26 cellular contexts compared by ENCODE assay signal in genomic region chr15:78968539-78969271, GRCh38. TPM values are rescaled to one million over a fixed set of nuclear protein-coding genes. Genes with fewer than 3 reads are reported as not detected.
DNase-seq lines count a peak whose midpoint lies in the region; ATAC-seq and TF ChIP-seq lines count a peak whose summit lies in the region.
"Had no signal": no experiment of that assay in that cellular context is flagged by ENCODE, and none has a peak within 500 bp of the region (broad histone marks: within the 10 kb centered on the region; RNA-seq: fewer than 3 reads in every experiment).

No MANE protein-coding gene starts in this region.

- H2AFZ ChIP-seq in hepatocyte, result no peak overlapping the region

- H3K36me3 ChIP-seq in hepatocyte (replicated peaks; ENCODE audit: insufficient read depth, low read depth) (no peaks in the 10 kb centered on the region), psoas muscle (ENCODE audit: insufficient read depth in 1 of 2, low read depth in 1 of 2) (no peaks in the 10 kb centered on the region)
- H3K36me3 ChIP-seq: esophagus muscularis mucosa had no signal

- H3K4me3 Mint-ChIP-seq in stimulated activated memory B cell treated with anti-CD40 and anti-IgM and Interleukin-4, amounts not matched to agents 10 μg/mL and 1 μg/mL and 100 μg/mL, for 72 hours, result no peak overlapping the region
- H3K4me3 Mint-ChIP-seq in HFFc6, result no peak overlapping the region
- H3K4me3 Mint-ChIP-seq: activated naive CD8-positive, alpha-beta T cell treated with anti-CD3 and anti-CD28 coated beads, Interleukin-2, amount 10 ng/mL, durations not matched to agents 7 days and 5 days; brain; CD4-positive, CD25-positive, alpha-beta regulatory T cell; effector memory CD8-positive, alpha-beta T cell; memory B cell; stimulated activated naive CD8-positive, alpha-beta T cell treated with anti-CD3 and anti-CD28 coated beads, Interleukin-15, Interleukin-2, amounts not matched to agents 100 ng/mL and 50 ng/mL, for 24 hours; T-helper 2 cell treated with Interferon-gamma antibody and Interleukin-4, amounts not matched to agents 5 μg/mL and 100 μg/mL, for 36 hours had no signal

- ATAC-seq in stimulated activated memory B cell treated with anti-CD40 and anti-IgM and Interleukin-4, amounts not matched to agents 10 μg/mL and 1 μg/mL and 100 μg/mL, for 72 hours, result no peak
- no peak for ATAC-seq in psoas muscle
- ATAC-seq: effector memory CD8-positive, alpha-beta T cell had no signal

- H3K4me1 ChIP-seq in hepatocyte (ENCODE audit: insufficient read depth), result peaks cover 20% of the 10 kb centered on the region
- no peaks in the 10 kb centered on the region for H3K4me1 ChIP-seq in psoas muscle

- peaks cover 7% of the 10 kb centered on the region for H3K36me3 Mint-ChIP-seq in stimulated activated memory B cell treated with anti-CD40 and anti-IgM and Interleukin-4, amounts not matched to agents 10 μg/mL and 1 μg/mL and 100 μg/mL, for 72 hours
- H3K36me3 Mint-ChIP-seq in HFFc6 (ENCODE audit: low read depth), result no peaks in the 10 kb centered on the region
- H3K36me3 Mint-ChIP-seq: activated naive CD8-positive, alpha-beta T cell treated with anti-CD3 and anti-CD28 coated beads, Interleukin-2, amount 10 ng/mL, durations not matched to agents 7 days and 5 days; brain; memory B cell had no signal

- H3K9me2 ChIP-seq in hepatocyte (replicated peaks; ENCODE audit: insufficient read depth), result no peaks in the 10 kb centered on the region

- H3K9me3 ChIP-seq in hepatocyte (ENCODE audit: low read depth) (no peaks in the 10 kb centered on the region), psoas muscle (no peaks in the 10 kb centered on the region)
- H3K9me3 ChIP-seq: esophagus muscularis mucosa had no signal

- no peaks in the 10 kb centered on the region for H4K20me1 ChIP-seq in hepatocyte (ENCODE audit: insufficient read depth, poor library complexity, severe bottlenecking)

- peak overlapping the region; percentile 38 for H3K4me2 ChIP-seq in hepatocyte

- 75% methylated on average over 5 of the region's 5 CpGs for WGBS in hepatocyte (ENCODE audit: low lambda C conversion rate, missing lambda C conversion rate)
- WGBS in psoas muscle, 3 donors, result 91 to 93% (median 91%) methylated on average over 5 of the region's 5 CpGs

- TF ChIP-seq CTCF in hepatocyte (IDR thresholded peaks at IDR 0.05; ENCODE audit: poor library complexity) (no peak), HFFc6 (IDR thresholded peaks at IDR 0.05) (no peak), psoas muscle (IDR thresholded peaks at IDR 0.05) (no peak)

- H3K27ac Mint-ChIP-seq in stimulated activated memory B cell treated with anti-CD40 and anti-IgM and Interleukin-4, amounts not matched to agents 10 μg/mL and 1 μg/mL and 100 μg/mL, for 72 hours, result peak overlapping the region; percentile 6
- no peak overlapping the region for H3K27ac Mint-ChIP-seq in HFFc6
- H3K27ac Mint-ChIP-seq: activated naive CD8-positive, alpha-beta T cell treated with anti-CD3 and anti-CD28 coated beads, Interleukin-2, amount 10 ng/mL, durations not matched to agents 7 days and 5 days; effector memory CD8-positive, alpha-beta T cell; memory B cell; stimulated activated naive CD8-positive, alpha-beta T cell treated with anti-CD3 and anti-CD28 coated beads, Interleukin-15, Interleukin-2, amounts not matched to agents 100 ng/mL and 50 ng/mL, for 24 hours; T-helper 2 cell treated with Interferon-gamma antibody and Interleukin-4, amounts not matched to agents 5 μg/mL and 100 μg/mL, for 36 hours had no signal

- peak overlapping the region; percentile 53 for H3K27ac ChIP-seq in hepatocyte
- H3K27ac ChIP-seq in psoas muscle, result no peak overlapping the region
- H3K27ac ChIP-seq: esophagus muscularis mucosa, SK-N-MC had no signal

- peaks cover 5% of the 10 kb centered on the region for H3K4me1 Mint-ChIP-seq in stimulated activated memory B cell treated with anti-CD40 and anti-IgM and Interleukin-4, amounts not matched to agents 10 μg/mL and 1 μg/mL and 100 μg/mL, for 72 hours
- H3K4me1 Mint-ChIP-seq in HFFc6 (ENCODE audit: low read depth), result no peaks in the 10 kb centered on the region; the same call in 1 of the 2 replicates
- H3K4me1 Mint-ChIP-seq: brain; CD4-positive, CD25-positive, alpha-beta regulatory T cell; memory B cell had no signal

- DNase-seq in EH (ENCODE audit: low read depth) (peak; percentile 43), NCI-H526 treated with DMSO at 0.1 percent for 48 hours (lab: John Stamatoyannopoulos, UW) (peak; percentile 26), hepatocyte (ENCODE audit: low spot score) (no peak), HFFc6 (no peak), NCI-H146 (lab: John Stamatoyannopoulos, UW) (no peak), psoas muscle (no peak)
- DNase-seq: activated CD8-positive, alpha-beta memory T cell treated with anti-CD3 and anti-CD28 coated beads, Interleukin-2, amount 50 U/mL, for 4 hours; activated naive CD8-positive, alpha-beta T cell treated with anti-CD3 and anti-CD28 coated beads, Interleukin-2, amount 10 ng/mL, durations not matched to agents 7 days and 5 days; CD4-positive, CD25-positive, alpha-beta regulatory T cell; effector memory CD8-positive, alpha-beta T cell; GDM1; Karpas-422; kidney; NCI-H1930; NCI-H446; occipital lobe; right cardiac atrium; stimulated activated CD4-positive, alpha-beta T cell treated with anti-CD3 and anti-CD28 coated beads, Interleukin-12 subunit alpha, Interleukin-12 subunit beta, amount 100 ng/mL, for 4 hours; stimulated activated CD4-positive, alpha-beta T cell treated with anti-CD3 and anti-CD28 coated beads, Interleukin-4, amount 100 ng/mL, for 4 hours had no signal

- H3K79me2 ChIP-seq in hepatocyte, result no peaks in the 10 kb centered on the region

- intact Hi-C loops in psoas muscle (cut with DNase I), result no loop called here

- H3K9me3 Mint-ChIP-seq in stimulated activated memory B cell treated with anti-CD40 and anti-IgM and Interleukin-4, amounts not matched to agents 10 μg/mL and 1 μg/mL and 100 μg/mL, for 72 hours, result no peaks in the 10 kb centered on the region
- H3K9me3 Mint-ChIP-seq in HFFc6, result no peaks in the 10 kb centered on the region
- H3K9me3 Mint-ChIP-seq: activated naive CD8-positive, alpha-beta T cell treated with anti-CD3 and anti-CD28 coated beads, Interleukin-2, amount 10 ng/mL, durations not matched to agents 7 days and 5 days; brain; CD4-positive, CD25-positive, alpha-beta regulatory T cell; effector memory CD8-positive, alpha-beta T cell; memory B cell; stimulated activated naive CD8-positive, alpha-beta T cell treated with anti-CD3 and anti-CD28 coated beads, Interleukin-15, Interleukin-2, amounts not matched to agents 100 ng/mL and 50 ng/mL, for 24 hours; T-helper 2 cell treated with Interferon-gamma antibody and Interleukin-4, amounts not matched to agents 5 μg/mL and 100 μg/mL, for 36 hours had no signal

- H3K27me3 ChIP-seq in hepatocyte (no peaks in the 10 kb centered on the region), psoas muscle (ENCODE audit: insufficient read depth in 3 of 3, low read length in 2 of 3) (no peaks in the 10 kb centered on the region)
- H3K27me3 ChIP-seq: esophagus muscularis mucosa had no signal

- H3K4me3 ChIP-seq in hepatocyte, result no peak overlapping the region
- no peak overlapping the region for H3K4me3 ChIP-seq in psoas muscle
- H3K4me3 ChIP-seq: esophagus muscularis mucosa, SK-N-MC had no signal

- H3K27me3 Mint-ChIP-seq in stimulated activated memory B cell treated with anti-CD40 and anti-IgM and Interleukin-4, amounts not matched to agents 10 μg/mL and 1 μg/mL and 100 μg/mL, for 72 hours, result no peaks in the 10 kb centered on the region
- H3K27me3 Mint-ChIP-seq in HFFc6 (ENCODE audit: insufficient read depth), result peaks cover 6% of the 10 kb centered on the region
- H3K27me3 Mint-ChIP-seq: brain; effector memory CD8-positive, alpha-beta T cell; memory B cell; stimulated activated naive CD8-positive, alpha-beta T cell treated with anti-CD3 and anti-CD28 coated beads, Interleukin-15, Interleukin-2, amounts not matched to agents 100 ng/mL and 50 ng/mL, for 24 hours had no signal

RNA-seq across cellular contexts. Expression of gene CTSH, which starts 23.9 kb away (rescaled TPM):
- total RNA-seq in hepatocyte (610 and 637 TPM in 2 replicates), psoas muscle (10 to 100 TPM; 16.0 to 38.1 (median 28.0) TPM)
- polyA plus RNA-seq in hepatocyte (521 and 544 TPM in 2 replicates), psoas muscle (10 to 100 TPM; 27.3 to 52.6 (median 29.7) TPM)
- total RNA-seq in HFFc6 (2021; fragmentation: NEBNext Ultra II Directional; extraction: Animal tissue kit (Norgen Biotek cat#: 25700)), result under 1 TPM in 5 of 6 experiments, not detected in 1; 0.20 to 0.53 (median 0.38) TPM

Comparison
In these comparisons a context has a peak if more than half of its experiments do, and no peak if none do; other contexts are left out.
1. DNase-seq: peak in EH (single experiment) and NCI-H526 treated with DMSO at 0.1 percent for 48 hours (single experiment); none in hepatocyte (single experiment), HFFc6 (single experiment), NCI-H146 (single experiment) and psoas muscle (0 of 2).
2. RNA of gene CTSH, which starts 23.9 kb away (total RNA-seq): 610 to 637 TPM in hepatocyte; 16.0 to 38.1 TPM in psoas muscle and 0.20 to 0.53 TPM in HFFc6; every median in the first group is over 10 times any median in the second.